17 cellular contexts compared by ENCODE assay signal in genomic region chr12:109445224-109445623, GRCh38. TPM values are rescaled to one million over a fixed set of nuclear protein-coding genes. Genes with fewer than 3 reads are reported as not detected.
DNase-seq lines count a peak whose midpoint lies in the region; ATAC-seq and TF ChIP-seq lines count a peak whose summit lies in the region.
"Had no signal": no experiment of that assay in that cellular context is flagged by ENCODE, and none has a peak within 500 bp of the region (broad histone marks: within the 10 kb centered on the region; RNA-seq: fewer than 3 reads in every experiment).

No MANE protein-coding gene starts in this region.

- no peak overlapping the region for H2AFZ ChIP-seq in smooth muscle cell (ENCODE audit: low read depth)

- POLR2A ChIA-PET in activated CD8-positive, alpha-beta T cell treated with anti-CD3 and anti-CD28 coated beads for 36 hours (lab: Charles Lee) = no interaction called here

- no peak overlapping the region for H3K27ac Mint-ChIP-seq in activated CD8-positive, alpha-beta T cell treated with anti-CD3 and anti-CD28 coated beads for 36 hours
- no peak overlapping the region for H3K27ac Mint-ChIP-seq in activated CD4-positive, alpha-beta T cell treated with anti-CD3 and anti-CD28 coated beads, Interleukin-2, amount 10 ng/mL, durations not matched to agents 24 days and 14 days
- H3K27ac Mint-ChIP-seq: activated T-helper 2 cell treated with anti-CD3 and anti-CD28 coated beads, Interferon-gamma antibody, Interleukin-2, Interleukin-4, amounts not matched to agents 10 μg/mL and 5 μg/mL and 100 μg/mL, durations not matched to agents 14 hours and 24 hours and 36 hours; effector memory CD8-positive, alpha-beta T cell; naive B cell had no signal

- H3K27me3 Mint-ChIP-seq in activated CD8-positive, alpha-beta T cell treated with anti-CD3 and anti-CD28 coated beads for 36 hours = no peaks in the 10 kb centered on the region
- H3K27me3 Mint-ChIP-seq in activated CD4-positive, alpha-beta T cell treated with anti-CD3 and anti-CD28 coated beads, Interleukin-2, amount 10 ng/mL, durations not matched to agents 24 days and 14 days = no peaks in the 10 kb centered on the region
- H3K27me3 Mint-ChIP-seq: effector memory CD8-positive, alpha-beta T cell; naive B cell had no signal

- peak; percentile 74 for DNase-seq in GM04503 (ENCODE audit: low read depth)
- DNase-seq in amniotic epithelial cell (ENCODE audit: low read depth) = peak; percentile 42
- peak; percentile 54 for DNase-seq in hepatic stellate cell (ENCODE audit: low spot score)
- no peak for DNase-seq in smooth muscle cell (lab: John Stamatoyannopoulos, UW; ENCODE audit: unreplicated experiment)
- DNase-seq in activated CD8-positive, alpha-beta T cell treated with anti-CD3 and anti-CD28 coated beads for 36 hours = no peak
- DNase-seq in activated CD4-positive, alpha-beta T cell treated with anti-CD3 and anti-CD28 coated beads, Interleukin-2, amount 50 U/mL, for 4 hours = no peak
- no peak for DNase-seq in activated CD4-positive, alpha-beta T cell treated with anti-CD3 and anti-CD28 coated beads, Interleukin-2, amount 10 ng/mL, durations not matched to agents 24 days and 14 days
- DNase-seq: effector memory CD8-positive, alpha-beta T cell; kidney glomerular epithelial cell; naive B cell; NCI-H2107; NCI-H82 had no signal

- H3K79me2 ChIP-seq in smooth muscle cell (ENCODE audit: low read depth) = peaks cover 20% of the 10 kb centered on the region

- TF ChIP-seq CTCF in smooth muscle cell (IDR thresholded peaks at IDR 0.05; ENCODE audit: borderline replicate concordance, insufficient read depth, poor library complexity, severe bottlenecking) = no peak
- TF ChIP-seq CTCF in activated CD8-positive, alpha-beta T cell treated with anti-CD3 and anti-CD28 coated beads for 36 hours (IDR thresholded peaks at IDR 0.05) = no peak

- no peak overlapping the region for H3K4me2 ChIP-seq in smooth muscle cell

- H3K27ac ChIP-seq in smooth muscle cell (ENCODE audit: low read depth) = peak overlapping the region; percentile 1
- H3K27ac ChIP-seq: RWPE1 had no signal

- WGBS in smooth muscle cell (ENCODE audit: low lambda C conversion rate) = 73% methylated on average over 3 of the region's 3 CpGs

- H3K36me3 ChIP-seq in smooth muscle cell (ENCODE audit: low read depth) = peaks cover 3% of the 10 kb centered on the region
- H3K36me3 ChIP-seq: prostate gland had no signal

- H3K9ac ChIP-seq in smooth muscle cell (ENCODE audit: low read depth) = no peak overlapping the region

- H3K27me3 ChIP-seq in smooth muscle cell (ENCODE audit: low read depth) = no peaks in the 10 kb centered on the region
- H3K27me3 ChIP-seq: ascending aorta, tibial nerve had no signal

- intact Hi-C loops in activated CD8-positive, alpha-beta T cell treated with anti-CD3 and anti-CD28 coated beads for 36 hours (cut with micrococcal nuclease) = no loop called here
- intact Hi-C loops in activated CD4-positive, alpha-beta T cell treated with anti-CD3 and anti-CD28 coated beads, Interleukin-2, amount 10 ng/mL, durations not matched to agents 24 days and 14 days (cut with micrococcal nuclease) = no loop called here

- H3F3A ChIP-seq in smooth muscle cell (ENCODE audit: low read depth) = peaks cover 5% of the 10 kb centered on the region

- no peaks in the 10 kb centered on the region for H3K4me1 Mint-ChIP-seq in activated CD8-positive, alpha-beta T cell treated with anti-CD3 and anti-CD28 coated beads for 36 hours (ENCODE audit: low read depth)
- no peaks in the 10 kb centered on the region for H3K4me1 Mint-ChIP-seq in activated CD4-positive, alpha-beta T cell treated with anti-CD3 and anti-CD28 coated beads, Interleukin-2, amount 10 ng/mL, durations not matched to agents 24 days and 14 days

- peaks cover 31% of the 10 kb centered on the region for H4K20me1 ChIP-seq in smooth muscle cell (ENCODE audit: low read depth)

- H3K36me3 Mint-ChIP-seq in activated CD8-positive, alpha-beta T cell treated with anti-CD3 and anti-CD28 coated beads for 36 hours (ENCODE audit: low read depth) = peaks cover 5% of the 10 kb centered on the region
- H3K36me3 Mint-ChIP-seq in activated CD4-positive, alpha-beta T cell treated with anti-CD3 and anti-CD28 coated beads, Interleukin-2, amount 10 ng/mL, durations not matched to agents 24 days and 14 days (ENCODE audit: low read depth) = peaks cover 5% of the 10 kb centered on the region

- no peaks in the 10 kb centered on the region for H3K9me3 Mint-ChIP-seq in activated CD8-positive, alpha-beta T cell treated with anti-CD3 and anti-CD28 coated beads for 36 hours
- H3K9me3 Mint-ChIP-seq in activated CD4-positive, alpha-beta T cell treated with anti-CD3 and anti-CD28 coated beads, Interleukin-2, amount 10 ng/mL, durations not matched to agents 24 days and 14 days = no peaks in the 10 kb centered on the region
- H3K9me3 Mint-ChIP-seq: activated T-helper 2 cell treated with anti-CD3 and anti-CD28 coated beads, Interferon-gamma antibody, Interleukin-2, Interleukin-4, amounts not matched to agents 10 μg/mL and 5 μg/mL and 100 μg/mL, durations not matched to agents 14 hours and 24 hours and 36 hours; effector memory CD8-positive, alpha-beta T cell; naive B cell had no signal

- no peaks in the 10 kb centered on the region for H3K9me3 ChIP-seq in smooth muscle cell (replicated peaks; ENCODE audit: low read depth)
- H3K9me3 ChIP-seq: ascending aorta, prostate gland, tibial nerve had no signal

- no peak for ATAC-seq in activated CD8-positive, alpha-beta T cell treated with anti-CD3 and anti-CD28 coated beads for 36 hours
- ATAC-seq: effector memory CD8-positive, alpha-beta T cell had no signal

- no peaks in the 10 kb centered on the region for H3K4me1 ChIP-seq in smooth muscle cell (ENCODE audit: low read depth)
- H3K4me1 ChIP-seq: ascending aorta had no signal

- CTCF ChIA-PET in activated CD8-positive, alpha-beta T cell treated with anti-CD3 and anti-CD28 coated beads for 36 hours (lab: Charles Lee) = interaction anchor here (1.5 kb wide), 1 partner anchor 12 kb away, joined by 5 read pairs; no protein-coding TSS in a partner anchor

- H3K4me3 ChIP-seq in smooth muscle cell = no peak overlapping the region
- H3K4me3 ChIP-seq: ascending aorta, prostate gland, tibial nerve had no signal

- no peak overlapping the region for H3K4me3 Mint-ChIP-seq in activated CD8-positive, alpha-beta T cell treated with anti-CD3 and anti-CD28 coated beads for 36 hours
- H3K4me3 Mint-ChIP-seq in activated CD4-positive, alpha-beta T cell treated with anti-CD3 and anti-CD28 coated beads, Interleukin-2, amount 10 ng/mL, durations not matched to agents 24 days and 14 days = no peak overlapping the region
- H3K4me3 Mint-ChIP-seq: effector memory CD8-positive, alpha-beta T cell; naive B cell had no signal

RNA-seq across cellular contexts. Expression of gene KCTD10, which starts 31.9 kb away (rescaled TPM):
- 89.7 and 111 TPM in 2 replicates for total RNA-seq in smooth muscle cell
- 63.7 and 79.6 TPM in 2 replicates for polyA plus RNA-seq in smooth muscle cell
- total RNA-seq in activated CD8-positive, alpha-beta T cell treated with anti-CD3 and anti-CD28 coated beads for 36 hours = 10 to 100 TPM; 37.4 to 38.2 TPM
- 47.5 and 48.5 TPM in 2 replicates for total RNA-seq in activated CD4-positive, alpha-beta T cell treated with anti-CD3 and anti-CD28 coated beads, Interleukin-2, amount 10 ng/mL, durations not matched to agents 24 days and 14 days

RNA-seq across cellular contexts. Expression of gene UBE3B, which starts 32.2 kb away (rescaled TPM):
- 45.5 and 62.9 TPM in 2 replicates for total RNA-seq in smooth muscle cell
- 21.8 and 24.2 TPM in 2 replicates for polyA plus RNA-seq in smooth muscle cell
- total RNA-seq in activated CD8-positive, alpha-beta T cell treated with anti-CD3 and anti-CD28 coated beads for 36 hours = 10 to 100 TPM; 22.5 to 24.9 TPM
- 28.9 and 32.2 TPM in 2 replicates for total RNA-seq in activated CD4-positive, alpha-beta T cell treated with anti-CD3 and anti-CD28 coated beads, Interleukin-2, amount 10 ng/mL, durations not matched to agents 24 days and 14 days

Comparison
In these comparisons a context has a peak if more than half of its experiments do, and no peak if none do; other contexts are left out.
1. DNase-seq: peak in GM04503 (single experiment), amniotic epithelial cell (single experiment) and hepatic stellate cell (single experiment); none in smooth muscle cell (single experiment), activated CD8-positive, alpha-beta T cell treated with anti-CD3 and anti-CD28 coated beads for 36 hours (single experiment), activated CD4-positive, alpha-beta T cell treated with anti-CD3 and anti-CD28 coated beads, Interleukin-2, amount 50 U/mL, for 4 hours (0 of 2) and activated CD4-positive, alpha-beta T cell treated with anti-CD3 and anti-CD28 coated beads, Interleukin-2, amount 10 ng/mL, durations not matched to agents 24 days and 14 days (single experiment).